ENCODE assay signal across 9 cellular contexts in the genomic region with DNA sequence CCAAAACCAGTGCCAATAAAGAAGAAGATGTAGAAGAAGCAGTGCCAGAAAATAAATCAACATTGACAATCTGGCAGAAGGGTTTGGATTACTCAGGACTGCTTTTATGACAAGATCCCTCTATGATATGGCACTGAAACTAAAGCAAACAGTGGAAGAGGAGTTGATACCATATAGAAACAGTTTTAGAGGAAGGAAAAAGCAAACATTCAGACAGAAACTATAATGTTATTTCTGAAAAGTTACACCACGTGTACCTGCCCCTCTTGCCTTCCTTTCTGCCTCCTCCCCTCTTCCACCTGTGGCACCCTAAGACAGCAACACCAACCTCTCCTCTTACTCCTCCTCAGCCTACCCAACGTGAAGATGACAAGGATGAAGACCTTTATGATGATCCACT.
DNase-seq lines count a peak whose midpoint lies in the region; ATAC-seq and TF ChIP-seq lines count a peak whose summit lies in the region.
"Had no signal": no experiment of that assay in that cellular context is flagged by ENCODE, and none has a peak within 500 bp of the region (broad histone marks: within the 10 kb centered on the region; RNA-seq: fewer than 3 reads in every experiment).

No MANE protein-coding gene starts in this region.

- H3K9me3 ChIP-seq in OCI-LY3 (ENCODE audit: insufficient read depth, low read length) = no peaks in the 10 kb centered on the region

- H2AFZ ChIP-seq in OCI-LY3 (ENCODE audit: low read depth, low read length) = peak overlapping the region; percentile 83; the same call in 1 of the 2 replicates

- H3K4me2 ChIP-seq in OCI-LY3 (ENCODE audit: low read length) = peak overlapping the region; percentile 81

- no peaks in the 10 kb centered on the region for H3K36me3 ChIP-seq in OCI-LY3 (replicated peaks; ENCODE audit: low read depth, low read length)

- peaks cover 6% of the 10 kb centered on the region for H3K36me3 Mint-ChIP-seq in activated T-cell treated with anti-CD3 and anti-CD28 coated beads, Interleukin-2, amount 50 U/mL, for 24 hours (ENCODE audit: low read depth)
- peaks cover 4% of the 10 kb centered on the region for H3K36me3 Mint-ChIP-seq in stimulated activated memory B cell treated with anti-CD40 and anti-IgM and Interleukin-4, amounts not matched to agents 10 μg/mL and 1 μg/mL and 100 μg/mL, for 72 hours

- peaks cover 52% of the 10 kb centered on the region for H3K4me1 Mint-ChIP-seq in activated T-cell treated with anti-CD3 and anti-CD28 coated beads, Interleukin-2, amount 50 U/mL, for 24 hours (ENCODE audit: low read depth)
- H3K4me1 Mint-ChIP-seq in stimulated activated memory B cell treated with anti-CD40 and anti-IgM and Interleukin-4, amounts not matched to agents 10 μg/mL and 1 μg/mL and 100 μg/mL, for 72 hours = peaks cover 39% of the 10 kb centered on the region

- H3K4me1 ChIP-seq in OCI-LY3 (ENCODE audit: low read length) = peaks cover 31% of the 10 kb centered on the region

- no peak for DNase-seq in activated T-cell treated with anti-CD3 and anti-CD28 coated beads, Interleukin-2, amount 50 U/mL, for 24 hours
- no peak for DNase-seq in activated T-cell treated with anti-CD3 and anti-CD28 coated beads, Interleukin-2, amount 50 U/mL, for 48 hours
- no peak for DNase-seq in NCI-H128 (lab: John Stamatoyannopoulos, UW; ENCODE audit: unreplicated experiment)
- no peak for DNase-seq in HuH-7 (ENCODE audit: low spot score)
- DNase-seq: NCI-H748 treated with DMSO at 0.1 percent for 48 hours had no signal

- H3K27ac ChIP-seq in OCI-LY3 (ENCODE audit: low read length) = peak overlapping the region; percentile 91

- 0 out of 2 replicates have a peak, but pooled peaks cover 2% of the 10 kb centered on the region for H3K79me2 ChIP-seq in OCI-LY3 (ENCODE audit: low read length)

- H3K9ac ChIP-seq in OCI-LY3 (ENCODE audit: low read length) = peak overlapping the region; percentile 56

- H3K27ac Mint-ChIP-seq in activated T-cell treated with anti-CD3 and anti-CD28 coated beads, Interleukin-2, amount 50 U/mL, for 24 hours = peak overlapping the region; percentile 95
- H3K27ac Mint-ChIP-seq in stimulated activated memory B cell treated with anti-CD40 and anti-IgM and Interleukin-4, amounts not matched to agents 10 μg/mL and 1 μg/mL and 100 μg/mL, for 72 hours = peak overlapping the region; percentile 92

- H3K4me3 Mint-ChIP-seq in activated T-cell treated with anti-CD3 and anti-CD28 coated beads, Interleukin-2, amount 50 U/mL, for 24 hours = peak overlapping the region; percentile 49
- H3K4me3 Mint-ChIP-seq in stimulated activated memory B cell treated with anti-CD40 and anti-IgM and Interleukin-4, amounts not matched to agents 10 μg/mL and 1 μg/mL and 100 μg/mL, for 72 hours = no peak overlapping the region

- TF ChIP-seq CTCF in OCI-LY3 (IDR thresholded peaks at IDR 0.05; ENCODE audit: low read depth, low read length) = no peak

- ATAC-seq in HG02870 (IDR thresholded peaks at IDR 0.05; ENCODE audit: unreplicated experiment) (peak; percentile 27), GM19328 (IDR thresholded peaks at IDR 0.05; ENCODE audit: unreplicated experiment) (no peak)
- ATAC-seq in stimulated activated memory B cell treated with anti-CD40 and anti-IgM and Interleukin-4, amounts not matched to agents 10 μg/mL and 1 μg/mL and 100 μg/mL, for 72 hours = peak; percentile 64

- H3K27me3 Mint-ChIP-seq in activated T-cell treated with anti-CD3 and anti-CD28 coated beads, Interleukin-2, amount 50 U/mL, for 24 hours = no peaks in the 10 kb centered on the region
- no peaks in the 10 kb centered on the region for H3K27me3 Mint-ChIP-seq in stimulated activated memory B cell treated with anti-CD40 and anti-IgM and Interleukin-4, amounts not matched to agents 10 μg/mL and 1 μg/mL and 100 μg/mL, for 72 hours

- no peaks in the 10 kb centered on the region for H3K27me3 ChIP-seq in OCI-LY3 (ENCODE audit: low read depth, low read length)

- peak overlapping the region; percentile 55 for H3K4me3 ChIP-seq in OCI-LY3 (ENCODE audit: low read length)

- H3K9me3 Mint-ChIP-seq in activated T-cell treated with anti-CD3 and anti-CD28 coated beads, Interleukin-2, amount 50 U/mL, for 24 hours = no peaks in the 10 kb centered on the region
- peaks cover 3% of the 10 kb centered on the region for H3K9me3 Mint-ChIP-seq in stimulated activated memory B cell treated with anti-CD40 and anti-IgM and Interleukin-4, amounts not matched to agents 10 μg/mL and 1 μg/mL and 100 μg/mL, for 72 hours

- no peaks in the 10 kb centered on the region for H4K20me1 ChIP-seq in OCI-LY3 (ENCODE audit: insufficient read depth, low read length)
